Comparison of ENCODE assay signal across 8 cellular contexts in the genomic region with DNA sequence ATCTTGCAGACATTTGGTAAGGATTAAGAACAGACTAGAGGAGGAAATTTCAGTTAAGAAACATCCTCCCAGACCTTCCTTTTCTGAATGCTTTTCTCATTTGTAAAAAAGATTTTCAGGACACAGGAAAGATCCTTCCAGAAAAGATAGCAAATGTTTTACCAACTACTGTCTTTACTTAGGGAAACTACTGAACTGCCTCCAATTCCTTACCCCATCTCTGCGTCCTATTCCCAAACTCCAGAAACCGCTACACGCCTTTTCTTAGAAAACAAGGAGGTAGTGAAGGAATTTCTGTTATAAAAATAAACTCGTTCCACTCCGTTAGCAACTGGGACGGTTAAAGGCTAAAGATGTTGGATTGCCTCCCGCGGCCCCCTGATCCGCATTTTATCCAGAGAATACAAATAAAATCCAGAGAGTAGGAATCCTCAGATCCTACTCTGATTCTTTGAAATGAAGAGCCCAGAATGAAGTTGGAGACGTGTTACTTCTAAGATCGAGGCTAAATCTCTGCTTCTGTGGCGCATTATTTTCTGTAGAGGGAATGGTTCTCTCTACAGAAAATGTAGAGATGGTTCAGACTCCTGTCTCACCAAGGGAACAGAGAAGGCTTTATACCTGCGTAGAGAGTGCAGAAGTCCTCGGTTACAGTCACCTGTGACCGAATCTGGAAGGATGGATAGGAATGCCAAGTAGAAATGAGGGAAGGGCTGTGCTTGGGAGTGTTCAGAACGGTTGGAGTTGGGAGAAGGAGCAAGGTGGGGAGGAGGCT.
A peak's percentile ranks its signal among the peaks of the same experiment; 100 is the strongest.
DNase-seq lines count a peak whose midpoint lies in the region; ATAC-seq, FAIRE-seq and TF ChIP-seq lines count a peak whose summit lies in the region.

No MANE protein-coding gene starts in this region.

- peak overlapping the region; percentile 67 for H3K4me3 ChIP-seq in NB4 (ENCODE audit: low read depth, low read length)
- no peak overlapping the region for H3K4me3 ChIP-seq in small intestine (ENCODE audit: low read depth in 1 of 2, low read length in 2 of 2)

- H3K27ac ChIP-seq in small intestine (ENCODE audit: low read depth in 1 of 2, low read length in 1 of 2), result no peak overlapping the region

- H3K36me3 Mint-ChIP-seq in central memory CD8-positive, alpha-beta T cell (ENCODE audit: insufficient read depth), result peaks cover 14% of the 10 kb centered on the region
- no peaks in the 10 kb centered on the region for H3K36me3 Mint-ChIP-seq in natural killer cell

- no peak for TF ChIP-seq POLR2A in NB4 (IDR thresholded peaks at IDR 0.05; ENCODE audit: extremely low read depth, insufficient read length)

- 3 to 7% (median 5%) methylated on average over 16 of the region's 16 CpGs for WGBS in small intestine, 3 donors

- peaks cover 0 to 22% of the 10 kb centered on the region in 2 donors for H3K27me3 ChIP-seq in small intestine (ENCODE audit: control insufficient read depth in 2 of 2, insufficient read depth in 2 of 2, low read length in 2 of 2)

- ATAC-seq in central memory CD8-positive, alpha-beta T cell (replicated peaks; ENCODE audit: extremely low read depth, poor library complexity, severe bottlenecking), result no peak
- ATAC-seq in natural killer cell (no peak), GM21717 (IDR thresholded peaks at IDR 0.05; ENCODE audit: unreplicated experiment) (no peak), HG02798 (IDR thresholded peaks at IDR 0.05; ENCODE audit: poor library complexity, unreplicated experiment) (no peak)

- TF ChIP-seq CTCF in NB4 (IDR thresholded peaks at IDR 0.05; ENCODE audit: low read depth, low read length) (no peak), natural killer cell (IDR thresholded peaks at IDR 0.05) (no peak)

- DNase-seq in NB4 (ENCODE audit: low read depth), result no peak
- no peak for DNase-seq in central memory CD8-positive, alpha-beta T cell (ENCODE audit: low spot score in 2 of 2)
- DNase-seq in natural killer cell, result no peak
- DNase-seq in KG1 (lab: John Stamatoyannopoulos, UW), result no peak
- no peak for DNase-seq in small intestine

- no peaks in the 10 kb centered on the region for H3K4me1 Mint-ChIP-seq in central memory CD8-positive, alpha-beta T cell
- peaks cover 17 to 21% of the 10 kb centered on the region in 2 donors for H3K4me1 Mint-ChIP-seq in natural killer cell

- H3K4me1 ChIP-seq in small intestine (ENCODE audit: control insufficient read depth in 2 of 2, insufficient read depth in 1 of 2, low read depth in 1 of 2, low read length in 1 of 2), result no peaks in the 10 kb centered on the region

- H3K36me3 ChIP-seq in small intestine (ENCODE audit: control insufficient read depth in 2 of 2, insufficient read depth in 2 of 2, low read length in 2 of 2), result no peaks in the 10 kb centered on the region

- H3K9me3 Mint-ChIP-seq in central memory CD8-positive, alpha-beta T cell, result no peaks in the 10 kb centered on the region
- H3K9me3 Mint-ChIP-seq in natural killer cell, result no peaks in the 10 kb centered on the region

- peaks cover 60% of the 10 kb centered on the region for H3K27me3 Mint-ChIP-seq in central memory CD8-positive, alpha-beta T cell
- peaks cover 45 to 61% of the 10 kb centered on the region in 2 donors for H3K27me3 Mint-ChIP-seq in natural killer cell (ENCODE audit: low read depth in 2 of 2)

- intact Hi-C loops in natural killer cell (cut with micrococcal nuclease), result no loop called here

- H3K9me3 ChIP-seq in small intestine (ENCODE audit: control insufficient read depth, low read depth), result no peaks in the 10 kb centered on the region

- peak overlapping the region; percentile 59 for H3K4me3 Mint-ChIP-seq in central memory CD8-positive, alpha-beta T cell
- peak overlapping the region; percentile 59 for H3K4me3 Mint-ChIP-seq in natural killer cell

- peak overlapping the region; percentile 79 for H3K27ac Mint-ChIP-seq in central memory CD8-positive, alpha-beta T cell (ENCODE audit: low read depth)
- H3K27ac Mint-ChIP-seq in natural killer cell, result no peak overlapping the region

- FAIRE-seq in G401.6 (lab: Jason Lieb, UNC), result peak; percentile 25
- no peak for FAIRE-seq in small intestine (lab: Jason Lieb, UNC)
